ENCODE assay signal across 15 cellular contexts in the genomic region with DNA sequence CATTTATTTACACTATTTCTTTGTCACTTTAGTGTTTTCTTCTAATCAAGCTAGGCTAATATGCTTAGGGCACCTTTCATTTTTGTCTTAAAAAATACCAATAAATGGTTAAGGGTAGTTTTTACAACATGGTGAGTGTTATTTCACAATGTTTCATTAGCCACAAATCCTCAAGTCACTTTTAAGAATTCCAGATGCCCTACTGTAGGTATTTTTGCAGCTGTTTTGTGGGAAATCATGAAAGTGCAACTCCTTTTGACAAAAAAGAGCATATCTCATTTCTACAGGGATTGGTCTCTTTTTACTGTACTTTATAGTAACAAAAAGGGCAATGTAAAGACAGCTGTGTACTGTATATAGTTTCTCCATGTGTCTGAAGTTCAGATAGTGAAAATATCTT. TPM values are rescaled to one million over a fixed set of nuclear protein-coding genes. Genes with fewer than 3 reads are reported as not detected.
"Had no signal": no experiment of that assay in that cellular context is flagged by ENCODE, and none has a peak within 500 bp of the region (broad histone marks: within the 10 kb centered on the region; RNA-seq: fewer than 3 reads in every experiment).

No MANE protein-coding gene starts in this region.

- H3K27me3 ChIP-seq: breast epithelium, ovary, sigmoid colon had no signal

- H3K4me1 ChIP-seq: breast epithelium had no signal

- H3K27ac ChIP-seq: sigmoid colon had no signal

- ATAC-seq: activated naive CD4-positive, alpha-beta T cell treated with anti-CD3 and anti-CD28 coated beads, Interleukin-2, amount 50 U/mL, for 72 hours; activated T-cell treated with anti-CD3 and anti-CD28 coated beads, Interleukin-2, amount 50 U/mL, for 72 hours; esophagus mucosa; stimulated activated effector memory CD8-positive, alpha-beta T cell treated with anti-CD3 and anti-CD28 coated beads, Interleukin-12 subunit alpha, Interleukin-12 subunit beta, amount 100 ng/mL, for 72 hours had no signal

- H3K4me3 ChIP-seq: ovary, sigmoid colon had no signal

- H3K36me3 ChIP-seq: breast epithelium, ovary, sigmoid colon had no signal

- DNase-seq: activated B cell treated with CpG ODN at 0.5 μM for 24 hours; activated CD4-positive, alpha-beta T cell treated with anti-CD3 and anti-CD28 coated beads, Interleukin-2, amount 10 ng/mL, durations not matched to agents 24 days and 14 days; activated CD8-positive, alpha-beta memory T cell treated with anti-CD3 and anti-CD28 coated beads, Interleukin-2, amount 50 U/mL, for 48 hours; activated gamma-delta T cell; activated T-cell treated with anti-CD3 and anti-CD28 coated beads, Interleukin-2, amount 50 U/mL, for 72 hours; foreskin melanocyte; head of caudate nucleus; mesendoderm; ovary; sigmoid colon; SW 1271 had no signal

- H3K9me3 ChIP-seq: breast epithelium, ovary, sigmoid colon had no signal

RNA-seq across cellular contexts. Expression of gene GAS1, which starts 28.3 kb away (rescaled TPM):
- total RNA-seq: activated B cell treated with CpG ODN at 0.5 μM for 24 hours had no signal
